8 cellular contexts compared by ENCODE assay signal in genomic region chr17:57284984-57285646, GRCh38. TPM values are rescaled to one million over a fixed set of nuclear protein-coding genes. Genes with fewer than 3 reads are reported as not detected.
DNase-seq lines count a peak whose midpoint lies in the region; ATAC-seq and TF ChIP-seq lines count a peak whose summit lies in the region.

No MANE protein-coding gene starts in this region.

- no peaks in the 10 kb centered on the region for H3K27me3 ChIP-seq in HUES48 (ENCODE audit: control insufficient read depth, insufficient read depth, low read length)

- H3K4me3 Mint-ChIP-seq in memory B cell (peak overlapping the region; percentile 50), type B pancreatic cell (peak overlapping the region; percentile 74)

- peaks cover 9% of the 10 kb centered on the region; the same call in 1 of the 2 replicates for H3K36me3 ChIP-seq in HUES48 (ENCODE audit: control insufficient read depth, insufficient read depth, low read length)

- H3K36me3 Mint-ChIP-seq in memory B cell (peaks cover 8% of the 10 kb centered on the region), type B pancreatic cell (peaks cover 27% of the 10 kb centered on the region)

- peak overlapping the region; percentile 81 for H3K27ac ChIP-seq in HUES48 (ENCODE audit: low read depth, low read length)

- 0 out of 2 replicates have a peak overlapping the region, but pooled peaks have one; percentile 2 for H3K4me3 ChIP-seq in HUES48 (ENCODE audit: low read depth, low read length)

- DNase-seq in activated CD8-positive, alpha-beta memory T cell treated with anti-CD3 and anti-CD28 coated beads for 48 hours (ENCODE audit: low read depth in 2 of 3, low spot score in 2 of 3) = peak in 2 of 3 experiments; percentile 39 to 40
- DNase-seq in memory B cell (ENCODE audit: low spot score in 2 of 2) = peak; percentile 29 to 44
- DNase-seq in type B pancreatic cell (ENCODE audit: extremely low spot score, unreplicated experiment) = no peak

- no peaks in the 10 kb centered on the region for H3K9me3 Mint-ChIP-seq in memory B cell
- no peaks in the 10 kb centered on the region for H3K9me3 Mint-ChIP-seq in type B pancreatic cell

- H3K27ac Mint-ChIP-seq in memory B cell = peak overlapping the region; percentile 53
- H3K27ac Mint-ChIP-seq in type B pancreatic cell = peak overlapping the region; percentile 4

- H3K27me3 Mint-ChIP-seq in memory B cell = no peaks in the 10 kb centered on the region
- H3K27me3 Mint-ChIP-seq in type B pancreatic cell = no peaks in the 10 kb centered on the region

- no peak overlapping the region for H3K9ac ChIP-seq in HUES48 (ENCODE audit: low read depth, low read length)

- ATAC-seq in GM18861 (IDR thresholded peaks at IDR 0.05; ENCODE audit: unreplicated experiment) = peak; percentile 45
- ATAC-seq in memory B cell (ENCODE audit: low read depth) = peak; percentile 95
- no peak for ATAC-seq in GM18867 (IDR thresholded peaks at IDR 0.05; ENCODE audit: unreplicated experiment)
- no peak for ATAC-seq in GM19455 (IDR thresholded peaks at IDR 0.05; ENCODE audit: unreplicated experiment)
- no peak for ATAC-seq in GM18519 (IDR thresholded peaks at IDR 0.05; ENCODE audit: low FRiP score, unreplicated experiment)

- peaks cover 53% of the 10 kb centered on the region for H3K4me1 ChIP-seq in HUES48 (ENCODE audit: control insufficient read depth, insufficient read depth, low read length)

- no peak for TF ChIP-seq CTCF in type B pancreatic cell (conservative IDR thresholded peaks at IDR 0.05)

- H3K9me3 ChIP-seq in HUES48 (ENCODE audit: control insufficient read depth, insufficient read depth, low read length) = no peaks in the 10 kb centered on the region

- H3K4me1 Mint-ChIP-seq in memory B cell (peaks cover 28% of the 10 kb centered on the region), type B pancreatic cell (ENCODE audit: unreplicated experiment) (peaks cover 83% of the 10 kb centered on the region)

RNA-seq across cellular contexts. Expression of gene MSI2, which starts 28.8 kb away (rescaled TPM):
- 65.0 and 158 TPM in 2 replicates for total RNA-seq in type B pancreatic cell (ENCODE audit: low replicate concordance)

Comparison
In these comparisons a context has a peak if more than half of its experiments do, and no peak if none do; other contexts are left out.
1. ATAC-seq: peak in GM18861 (single experiment) and memory B cell (single experiment); none in GM18867 (single experiment), GM19455 (single experiment) and GM18519 (single experiment).